ENCODE assay signal across 25 cellular contexts in genomic region chrX:132443736-132444135, GRCh38. TPM values are rescaled to one million over a fixed set of nuclear protein-coding genes. Genes with fewer than 3 reads are reported as not detected.
DNase-seq lines count a peak whose midpoint lies in the region; ATAC-seq and TF ChIP-seq lines count a peak whose summit lies in the region.
"Had no signal": no experiment of that assay in that cellular context is flagged by ENCODE, and none has a peak within 500 bp of the region (broad histone marks: within the 10 kb centered on the region; RNA-seq: fewer than 3 reads in every experiment).

No MANE protein-coding gene starts in this region.

- H3K27me3 ChIP-seq in HL-60 (ENCODE audit: insufficient read depth, poor library complexity, severe bottlenecking) (no peaks in the 10 kb centered on the region), subcutaneous abdominal adipose tissue (ENCODE audit: control insufficient read depth in 5 of 5, insufficient read depth in 4 of 5, low read length in 5 of 5) (peaks cover 0 to 4% (median 0%) of the 10 kb centered on the region in 5 donors)
- H3K27me3 ChIP-seq: body of pancreas had no signal

- H3K27ac ChIP-seq in HL-60 (replicated peaks): 0 out of 2 replicates have a peak overlapping the region, but pooled peaks have one; percentile 24
- H3K27ac ChIP-seq in subcutaneous abdominal adipose tissue (ENCODE audit: low read depth, low read length): peak overlapping the region; percentile 19
- H3K27ac ChIP-seq: body of pancreas, epithelial cell of prostate, parathyroid adenoma, WERI-Rb-1 had no signal

- no peak overlapping the region for H3K4me3 ChIP-seq in HL-60 (replicated peaks; ENCODE audit: insufficient read depth, low read length)
- H3K4me3 ChIP-seq in fibroblast of villous mesenchyme (ENCODE audit: low read depth, low read length): no peak overlapping the region
- no peak overlapping the region for H3K4me3 ChIP-seq in subcutaneous abdominal adipose tissue (ENCODE audit: low read depth in 1 of 5, low read length in 5 of 5)
- H3K4me3 ChIP-seq: body of pancreas, GM12878, spleen had no signal

- peak; percentile 38 to 51 for DNase-seq in HL-60 (ENCODE audit: low read depth in 1 of 2, low spot score in 1 of 2)
- DNase-seq in SKM-1 (lab: John Stamatoyannopoulos, UW; ENCODE audit: unreplicated experiment): peak; percentile 31
- DNase-seq in fibroblast of villous mesenchyme (ENCODE audit: low read depth): peak; percentile 31
- DNase-seq in H4 (ENCODE audit: low spot score): no peak
- no peak for DNase-seq in SW 1271 (lab: John Stamatoyannopoulos, UW)
- DNase-seq: activated CD4-positive, alpha-beta T cell treated with anti-CD3 and anti-CD28 coated beads, Interleukin-2, amount 10 ng/mL, durations not matched to agents 24 days and 14 days; activated gamma-delta T cell treated with Interleukin-2 at 50 U/mL for 16 hours; activated T-cell treated with anti-CD3 and anti-CD28 coated beads, Interleukin-2, amount 50 U/mL, for 24 hours; body of pancreas; CD4-positive, alpha-beta T cell; effector CD4-positive, alpha-beta T cell; foreskin melanocyte; GOT3; NCI-H1436; NCI-H2107; NCI-H446; NCI-H82; OCI-M1; spleen; WERI-Rb-1 had no signal

- H3K4me1 ChIP-seq in subcutaneous abdominal adipose tissue (ENCODE audit: control insufficient read depth in 5 of 5, insufficient read depth in 5 of 5, low read length in 5 of 5): peaks cover 0 to 9% (median 0%) of the 10 kb centered on the region in 5 donors
- H3K4me1 ChIP-seq: body of pancreas, parathyroid adenoma, spleen had no signal

- H3K9ac ChIP-seq in subcutaneous abdominal adipose tissue (ENCODE audit: low read length in 5 of 5): no peak overlapping the region
- H3K9ac ChIP-seq: parathyroid adenoma had no signal

- no peak for ATAC-seq in HG02840 (IDR thresholded peaks at IDR 0.05; ENCODE audit: low FRiP score, unreplicated experiment)
- ATAC-seq: body of pancreas, GM12878 had no signal

- TF ChIP-seq CTCF in HL-60 (IDR thresholded peaks at IDR 0.05; ENCODE audit: insufficient read depth, low read length): no peak
- TF ChIP-seq CTCF in fibroblast of villous mesenchyme (IDR thresholded peaks at IDR 0.05; ENCODE audit: insufficient read depth, low read depth, low read length): no peak

- no peaks in the 10 kb centered on the region for H3K36me3 ChIP-seq in subcutaneous abdominal adipose tissue (ENCODE audit: control insufficient read depth in 5 of 5, insufficient read depth in 5 of 5, low read length in 5 of 5)
- H3K36me3 ChIP-seq: spleen, WERI-Rb-1 had no signal

- peaks cover 0 to 7% (median 0%) of the 10 kb centered on the region in 5 donors for H3K9me3 ChIP-seq in subcutaneous abdominal adipose tissue (ENCODE audit: control insufficient read depth in 5 of 5, low read length in 5 of 5)
- H3K9me3 ChIP-seq: body of pancreas had no signal

RNA-seq across cellular contexts. Expression of gene MBNL3, which starts 45.1 kb away (rescaled TPM):
- total RNA-seq in fibroblast of villous mesenchyme: 3.9 and 4.3 TPM in 2 replicates
- 7.9 and 12.2 TPM in 2 replicates for total RNA-seq in H4 (2014; rRNA removed; shearing (Covaris generic))

Comparison
In these comparisons a context has a peak if more than half of its experiments do, and no peak if none do; other contexts are left out.
1. DNase-seq: peak in HL-60 (2 of 2), SKM-1 (single experiment) and fibroblast of villous mesenchyme (single experiment); none in H4 (single experiment) and SW 1271 (0 of 2).